ENCODE assay signal across 8 cellular contexts in genomic region chr2:48414980-48415764, GRCh38. TPM values are rescaled to one million over a fixed set of nuclear protein-coding genes. Genes with fewer than 3 reads are reported as not detected.
DNase-seq lines count a peak whose midpoint lies in the region; ATAC-seq, FAIRE-seq and TF ChIP-seq lines count a peak whose summit lies in the region.

No MANE protein-coding gene starts in this region.

- H3K4me3 ChIP-seq in astrocyte (ENCODE audit: insufficient read depth, low read depth, low read length) (no peak overlapping the region), lung (no peak overlapping the region), tibial artery (no peak overlapping the region)

- no peaks in the 10 kb centered on the region for H4K20me1 ChIP-seq in astrocyte (ENCODE audit: insufficient read depth, low read length)

- H3K4me3 Mint-ChIP-seq in astrocyte (ENCODE audit: unreplicated experiment) (no peak overlapping the region), chondrocyte (ENCODE audit: unreplicated experiment) (no peak overlapping the region)

- H3K4me1 ChIP-seq in astrocyte (ENCODE audit: insufficient read depth, low read length): peaks cover 2% of the 10 kb centered on the region
- H3K4me1 ChIP-seq in lung (ENCODE audit: control insufficient read depth in 2 of 2, insufficient read depth in 2 of 2, low read length in 2 of 2): peaks cover 10% of the 10 kb centered on the region in 2 donors
- peaks cover 0 to 59% (median 19%) of the 10 kb centered on the region in 4 donors for H3K4me1 ChIP-seq in tibial artery

- H2AFZ ChIP-seq in astrocyte (ENCODE audit: low read depth, low read length): peak overlapping the region; percentile 54

- H3K27me3 ChIP-seq in astrocyte (ENCODE audit: insufficient read depth, low read length) (no peaks in the 10 kb centered on the region), lung (ENCODE audit: control insufficient read depth, insufficient read depth) (no peaks in the 10 kb centered on the region), tibial artery (no peaks in the 10 kb centered on the region)

- peak overlapping the region; percentile 48 for H3K4me2 ChIP-seq in astrocyte (ENCODE audit: low read length)

- H3K27me3 Mint-ChIP-seq in astrocyte (ENCODE audit: low read depth, unreplicated experiment): peaks cover 4% of the 10 kb centered on the region
- H3K27me3 Mint-ChIP-seq in chondrocyte (ENCODE audit: low read depth): no peaks in the 10 kb centered on the region

- H3K9ac ChIP-seq in astrocyte (ENCODE audit: low read length): no peak overlapping the region

- no peak for FAIRE-seq in astrocyte (lab: Jason Lieb, UNC)

- H3K27ac ChIP-seq in astrocyte (ENCODE audit: low read depth, low read length) (no peak overlapping the region), lung (ENCODE audit: low read depth in 1 of 2, low read length in 1 of 2) (peak overlapping the region in 1 of 2 donors; percentile 66), tibial artery (no peak overlapping the region)

- H3K36me3 Mint-ChIP-seq in astrocyte (ENCODE audit: low read depth, unreplicated experiment) (no peaks in the 10 kb centered on the region), chondrocyte (ENCODE audit: low read depth) (no peaks in the 10 kb centered on the region)

- ATAC-seq in HG03354 (IDR thresholded peaks at IDR 0.05; ENCODE audit: poor library complexity, severe bottlenecking, unreplicated experiment): peak; percentile 18
- peak; percentile 21 for ATAC-seq in lung (ENCODE audit: insufficient read depth, low FRiP score)
- ATAC-seq in HG02642 (IDR thresholded peaks at IDR 0.05; ENCODE audit: poor library complexity, unreplicated experiment): no peak

- TF ChIP-seq CTCF in astrocyte (IDR thresholded peaks at IDR 0.05; ENCODE audit: insufficient read depth, low read depth, low read length) (no peak), lung (IDR thresholded peaks at IDR 0.05; ENCODE audit: control extremely low read depth, extremely low read depth) (no peak), tibial artery (IDR thresholded peaks at IDR 0.05) (no peak), chondrocyte (IDR thresholded peaks at IDR 0.05) (no peak)

- WGBS in lung, 2 donors: 12 to 39% methylated on average over 11 of the region's 11 CpGs

- H3K9me3 Mint-ChIP-seq in astrocyte (ENCODE audit: unreplicated experiment) (no peaks in the 10 kb centered on the region), chondrocyte (ENCODE audit: low read depth) (peaks cover 4% of the 10 kb centered on the region)

- no peaks in the 10 kb centered on the region for H3K9me3 ChIP-seq in astrocyte (ENCODE audit: insufficient read depth, low read depth, low read length)
- no peaks in the 10 kb centered on the region for H3K9me3 ChIP-seq in lung (ENCODE audit: control insufficient read depth in 2 of 2, insufficient read depth in 1 of 2, low read length in 1 of 2)
- H3K9me3 ChIP-seq in tibial artery: no peaks in the 10 kb centered on the region

- H3K4me1 Mint-ChIP-seq in astrocyte (ENCODE audit: low read depth, unreplicated experiment) (peaks cover 13% of the 10 kb centered on the region), chondrocyte (ENCODE audit: low read depth) (peaks cover 10% of the 10 kb centered on the region)

- intact Hi-C loops in tibial artery (cut with DNase I; ENCODE audit: low total_unique reads): no loop called here

- H3K36me3 ChIP-seq in astrocyte (ENCODE audit: insufficient read depth, low read length) (no peaks in the 10 kb centered on the region), lung (ENCODE audit: control insufficient read depth in 2 of 2, insufficient read depth in 2 of 2, low read length in 2 of 2) (no peaks in the 10 kb centered on the region), tibial artery (no peaks in the 10 kb centered on the region)

- H3K79me2 ChIP-seq in astrocyte (ENCODE audit: insufficient read depth, low read length): no peaks in the 10 kb centered on the region

- H3K27ac Mint-ChIP-seq in astrocyte (ENCODE audit: unreplicated experiment) (peak overlapping the region; percentile 63), chondrocyte (ENCODE audit: unreplicated experiment) (no peak overlapping the region)

- peak; percentile 93 for DNase-seq in Ammon's horn (ENCODE audit: low spot score)
- DNase-seq in astrocyte (ENCODE audit: low read depth): peak; percentile 39
- DNase-seq in lung (ENCODE audit: low spot score): no peak
- no peak for DNase-seq in T-helper 9 cell
- DNase-seq in tibial artery: no peak
- no peak for DNase-seq in chondrocyte (ENCODE audit: low spot score)

RNA-seq across cellular contexts. Expression of gene PPP1R21, which starts 25.4 kb away (rescaled TPM):
- total RNA-seq in astrocyte: 17.2 and 18.6 TPM in 2 replicates
- 10 to 100 TPM; 21.6 to 43.3 TPM for total RNA-seq in lung
- polyA plus RNA-seq in lung: 10 to 100 TPM; 16.4 to 31.5 TPM
- total RNA-seq in chondrocyte: 13.3 to 18.6 TPM (median 16.4 TPM) in 3 replicates

Comparison
In these comparisons a context has a peak if more than half of its experiments do, and no peak if none do; other contexts are left out.
1. DNase-seq: peak in Ammon's horn (single experiment) and astrocyte (single experiment); none in lung (single experiment), T-helper 9 cell (single experiment), tibial artery (0 of 2) and chondrocyte (single experiment).